Comparison of ENCODE assay signal across 1 cellular context in the genomic region with DNA sequence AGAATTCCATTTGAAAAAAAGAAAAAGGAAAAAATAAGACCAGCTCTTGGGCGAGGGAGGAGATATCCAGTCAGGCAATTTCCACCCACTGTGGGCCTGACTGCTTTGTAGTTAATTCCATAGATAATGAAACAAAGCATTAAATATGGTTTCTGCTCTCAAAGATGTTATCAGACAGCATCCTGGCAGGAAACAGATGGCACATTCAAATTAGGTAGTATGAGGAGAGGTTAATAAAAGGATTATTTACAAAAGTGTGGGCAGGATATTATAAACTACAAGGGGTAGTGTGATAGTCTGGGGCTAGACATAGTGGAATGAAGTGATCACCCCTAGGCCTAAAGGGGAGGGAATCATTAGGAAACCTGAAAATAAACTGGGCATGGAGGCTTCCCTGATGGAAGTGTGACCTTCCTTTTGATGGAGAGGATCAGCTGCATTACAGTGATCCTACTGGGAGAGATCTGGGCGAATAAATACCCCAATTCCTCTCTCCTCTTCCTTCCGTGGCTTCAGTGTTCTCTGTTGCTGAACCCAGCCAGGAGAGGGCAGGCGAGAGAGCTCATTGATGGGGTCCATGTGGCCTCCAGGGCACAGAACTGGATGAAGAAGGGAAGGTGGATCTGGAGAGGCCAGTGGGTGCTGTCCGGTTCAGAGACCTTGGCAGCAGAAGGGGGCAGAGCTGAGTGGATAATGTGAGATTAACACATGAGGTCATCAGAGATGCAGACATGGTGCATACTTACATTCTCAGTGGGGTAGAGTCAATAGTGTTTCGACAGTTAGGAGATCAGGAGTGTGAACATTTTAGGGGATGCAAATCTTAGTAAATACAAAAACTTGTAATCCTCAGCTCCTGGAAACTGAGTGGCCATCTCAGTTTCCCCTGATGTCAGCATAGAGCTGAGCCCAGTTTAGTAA.
A peak's percentile ranks its signal among the peaks of the same experiment; 100 is the strongest.
TF ChIP-seq lines count a peak whose summit lies in the region.

No MANE protein-coding gene starts in this region.

TF ChIP-seq in SK-N-SH treated with all-trans-retinoic acid at 6 μM for 48 hours, 23 proteins besides CTCF, POLR2A, EP300 and RAD21 (continued from another document):
- TF ChIP-seq, protein P1, sequence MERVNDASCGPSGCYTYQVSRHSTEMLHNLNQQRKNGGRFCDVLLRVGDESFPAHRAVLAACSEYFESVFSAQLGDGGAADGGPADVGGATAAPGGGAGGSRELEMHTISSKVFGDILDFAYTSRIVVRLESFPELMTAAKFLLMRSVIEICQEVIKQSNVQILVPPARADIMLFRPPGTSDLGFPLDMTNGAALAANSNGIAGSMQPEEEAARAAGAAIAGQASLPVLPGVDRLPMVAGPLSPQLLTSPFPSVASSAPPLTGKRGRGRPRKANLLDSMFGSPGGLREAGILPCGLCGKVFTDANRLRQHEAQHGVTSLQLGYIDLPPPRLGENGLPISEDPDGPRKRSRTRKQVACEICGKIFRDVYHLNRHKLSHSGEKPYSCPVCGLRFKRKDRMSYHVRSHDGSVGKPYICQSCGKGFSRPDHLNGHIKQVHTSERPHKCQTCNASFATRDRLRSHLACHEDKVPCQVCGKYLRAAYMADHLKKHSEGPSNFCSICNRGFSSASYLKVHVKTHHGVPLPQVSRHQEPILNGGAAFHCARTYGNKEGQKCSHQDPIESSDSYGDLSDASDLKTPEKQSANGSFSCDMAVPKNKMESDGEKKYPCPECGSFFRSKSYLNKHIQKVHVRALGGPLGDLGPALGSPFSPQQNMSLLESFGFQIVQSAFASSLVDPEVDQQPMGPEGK (CRISPR knock-in tag; IDR thresholded peaks at IDR 0.05; ENCODE audit: borderline replicate concordance): no peak
- TF ChIP-seq ZFP3 (CRISPR knock-in tag; IDR thresholded peaks at IDR 0.05) (no peak), SNAI2 (CRISPR knock-in tag; IDR thresholded peaks at IDR 0.05) (no peak), BACH2 (CRISPR knock-in tag; IDR thresholded peaks at IDR 0.05; ENCODE audit: borderline replicate concordance) (no peak), CSRNP3 (CRISPR knock-in tag; IDR thresholded peaks at IDR 0.05) (no peak), ZNF70 (CRISPR knock-in tag; IDR thresholded peaks at IDR 0.05) (no peak), ZFP30 (CRISPR knock-in tag; IDR thresholded peaks at IDR 0.05) (no peak), ZNF565 (CRISPR knock-in tag; conservative IDR thresholded peaks at IDR 0.05; ENCODE audit: low read depth) (no peak), ZC3H10 (CRISPR knock-in tag; IDR thresholded peaks at IDR 0.05) (no peak), CSDC2 (CRISPR knock-in tag; IDR thresholded peaks at IDR 0.05) (no peak), ZNF8 (CRISPR knock-in tag; IDR thresholded peaks at IDR 0.05) (peak; percentile 34; the same call in 1 of the 2 replicates), OSR1 (CRISPR knock-in tag; IDR thresholded peaks at IDR 0.05) (no peak)
